Comparison of ENCODE assay signal across 2 cellular contexts in genomic region chr2:26455801-26456700, GRCh38.
A peak's percentile ranks its signal among the peaks of the same experiment; 100 is the strongest.
TF ChIP-seq lines count a peak whose summit lies in the region.

No MANE protein-coding gene starts in this region.

TF ChIP-seq in K562, 482 proteins besides CTCF, POLR2A, EP300 and RAD21:
- TF ChIP-seq TFAP4 (CRISPR knock-in tag; IDR thresholded peaks at IDR 0.05; ENCODE audit: borderline replicate concordance), result 0 out of 2 replicates have a peak, but pooled peaks have one; percentile 29
- no peak for TF ChIP-seq CREB3L1 (IDR thresholded peaks at IDR 0.05; ENCODE audit: borderline replicate concordance, low read depth)
- no peak for TF ChIP-seq NFATC3 (IDR thresholded peaks at IDR 0.05)
- TF ChIP-seq TCF7 (IDR thresholded peaks at IDR 0.05; ENCODE audit: borderline replicate concordance), result no peak
- TF ChIP-seq POLR2AphosphoS2 (IDR thresholded peaks at IDR 0.05; ENCODE audit: low read length), result no peak
- TF ChIP-seq ZBTB7A (IDR thresholded peaks at IDR 0.05; ENCODE audit: borderline replicate concordance, control insufficient read depth, low read depth, low read length), result no peak
- no peak for TF ChIP-seq KLF10 (CRISPR knock-in tag; IDR thresholded peaks at IDR 0.05)
TF ChIP-seq in K562: peak in this region for 1.

TF ChIP-seq in liver, 16 proteins besides CTCF, POLR2A, EP300 and RAD21 (continued from another document):
- TF ChIP-seq REST (IDR thresholded peaks at IDR 0.05), result no peak
- TF ChIP-seq EGR1 (IDR thresholded peaks at IDR 0.05; ENCODE audit: low read depth in 2 of 2), result no peak
- no peak for TF ChIP-seq JUND (IDR thresholded peaks at IDR 0.05)
- TF ChIP-seq SP1 (IDR thresholded peaks at IDR 0.05), result peak; percentile 32
- no peak for TF ChIP-seq GABPA (IDR thresholded peaks at IDR 0.05 in 1 of 2, conservative IDR thresholded peaks at IDR 0.05 in 1 of 2)
- no peak for TF ChIP-seq ATF3 (IDR thresholded peaks at IDR 0.05)
- no peak for TF ChIP-seq YY1 (IDR thresholded peaks at IDR 0.05)
- TF ChIP-seq FOXA1 (IDR thresholded peaks at IDR 0.05), result no peak
- TF ChIP-seq RXRA (IDR thresholded peaks at IDR 0.05), result peak in 1 of 2 donors; percentile 38
- no peak for TF ChIP-seq TAF1 (conservative IDR thresholded peaks at IDR 0.05)
- no peak for TF ChIP-seq NR2F2 (IDR thresholded peaks at IDR 0.05)
- TF ChIP-seq HNF4G (IDR thresholded peaks at IDR 0.05), result no peak
- no peak for TF ChIP-seq ZBTB33 (IDR thresholded peaks at IDR 0.05)
